In the genomic region with DNA sequence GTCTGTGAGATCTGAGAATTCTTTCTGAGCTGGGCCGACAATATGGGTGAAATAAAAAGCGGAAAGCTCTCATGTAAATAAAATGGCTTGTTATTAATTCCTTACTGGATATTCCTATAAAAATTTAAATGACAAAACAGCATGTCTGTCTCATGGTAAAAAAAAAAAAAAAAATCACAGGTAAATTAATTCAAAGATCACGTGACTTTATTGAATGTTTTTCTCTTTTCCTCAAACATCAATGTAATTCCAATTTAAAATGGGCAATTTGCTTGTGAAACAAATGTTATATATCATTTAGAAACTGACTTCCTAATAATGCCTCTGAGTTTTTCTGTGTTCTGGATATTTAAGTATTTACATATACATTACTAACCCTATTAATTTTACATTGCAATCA, we compare ENCODE assay signal across 11 cellular contexts.
"Had no signal": no experiment of that assay in that cellular context is flagged by ENCODE, and none has a peak within 500 bp of the region (broad histone marks: within the 10 kb centered on the region; RNA-seq: fewer than 3 reads in every experiment).

No MANE protein-coding gene starts in this region.

- H3K9me3 ChIP-seq: HAP-1 had no signal

- ATAC-seq: GM23338, HCT116 had no signal

- H3K4me2 ChIP-seq: GM23338 had no signal

- H3K9ac ChIP-seq: GM23248 had no signal

- H2AFZ ChIP-seq: GM23248, GM23338 had no signal

- FAIRE-seq: H1, H54 had no signal

- H3K27ac ChIP-seq: GM23248 had no signal

- DNase-seq: GM23248, GOT3, H7, H9, HCEC 1CT, HFFc6 had no signal

- H3K4me1 ChIP-seq: HAP-1 had no signal

- H3K36me3 ChIP-seq: HAP-1 had no signal

- H3K4me3 ChIP-seq: GM23248, GM23338, HAP-1 had no signal
